21 cellular contexts compared by ENCODE assay signal in the genomic region with DNA sequence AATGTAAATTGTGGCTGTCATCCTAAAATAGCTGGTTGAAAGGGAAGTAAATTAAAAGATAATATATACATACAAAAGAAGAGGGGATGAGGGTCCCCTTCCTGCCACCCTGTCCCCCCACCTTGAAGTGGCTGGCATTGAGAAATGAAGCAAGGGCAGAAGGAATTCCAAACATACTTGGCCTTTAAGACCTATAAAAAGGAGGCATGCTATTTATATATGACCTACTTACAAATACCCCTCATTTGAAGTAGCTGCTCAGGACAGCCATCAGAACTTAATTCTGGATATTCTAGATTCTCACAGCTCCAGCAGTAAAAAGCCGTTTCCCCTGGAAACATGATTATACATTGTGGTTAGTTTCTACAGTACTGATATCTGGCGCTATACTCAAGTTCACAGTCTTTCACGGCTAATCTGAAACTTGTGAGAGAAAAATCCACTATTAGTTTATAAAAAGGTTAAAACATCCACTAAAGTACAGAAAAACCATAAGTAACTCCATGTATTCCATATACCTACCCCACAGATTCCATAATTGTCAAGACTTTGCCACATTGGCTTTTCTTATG.
"Had no signal": no experiment of that assay in that cellular context is flagged by ENCODE, and none has a peak within 500 bp of the region (broad histone marks: within the 10 kb centered on the region; RNA-seq: fewer than 3 reads in every experiment).

No MANE protein-coding gene starts in this region.

- DNase-seq: activated CD4-positive, alpha-beta T cell treated with anti-CD3 and anti-CD28 coated beads for 1 hour; activated CD4-positive, alpha-beta T cell treated with anti-CD3 and anti-CD28 coated beads, Interleukin-2, amount 50 U/mL, for 48 hours; activated CD8-positive, alpha-beta memory T cell treated with anti-CD3 and anti-CD28 coated beads, Interleukin-2, amount 10 ng/mL, durations not matched to agents 7 days and 5 days; activated naive CD4-positive, alpha-beta T cell treated with anti-CD3 and anti-CD28 coated beads for 36 hours; activated naive CD8-positive, alpha-beta T cell treated with anti-CD3 and anti-CD28 coated beads, Interleukin-2, amount 50 U/mL, for 24 hours; activated T-cell treated with anti-CD3 and anti-CD28 coated beads, Interleukin-2, amount 50 U/mL, for 1 hour; central memory CD4-positive, alpha-beta T cell; foreskin fibroblast; hippocampal formation; occipital lobe; stimulated activated CD4-positive, alpha-beta T cell treated with anti-CD3 and anti-CD28 coated beads, Interleukin-2, amount 100 ng/mL, for 48 hours; SW 1271; tibial artery had no signal

- H3K36me3 ChIP-seq: ascending aorta, esophagus muscularis mucosa, tibial artery had no signal

- H3K9me3 ChIP-seq: ascending aorta, esophagus muscularis mucosa, tibial artery had no signal

- ATAC-seq: activated CD8-positive, alpha-beta memory T cell treated with anti-CD3 and anti-CD28 coated beads, Interleukin-2, amount 10 ng/mL, durations not matched to agents 7 days and 5 days; activated naive CD8-positive, alpha-beta T cell treated with anti-CD3 and anti-CD28 coated beads, Interleukin-2, amount 50 U/mL, for 24 hours; natural killer cell treated with Interleukin-12 subunit alpha and Interleukin-12 subunit beta and Interleukin-15 and Interleukin-18, amount 100 ng/mL, for 72 hours; stimulated activated memory B cell treated with anti-CD40 and anti-IgM and Interleukin-4, amounts not matched to agents 10 μg/mL and 1 μg/mL and 100 μg/mL, for 72 hours had no signal

- H3K9me3 Mint-ChIP-seq: activated naive CD4-positive, alpha-beta T cell treated with anti-CD3 and anti-CD28 coated beads for 36 hours; natural killer cell treated with Interleukin-12 subunit alpha and Interleukin-12 subunit beta and Interleukin-15 and Interleukin-18, amount 100 ng/mL, for 72 hours; stimulated activated memory B cell treated with anti-CD40 and anti-IgM and Interleukin-4, amounts not matched to agents 10 μg/mL and 1 μg/mL and 100 μg/mL, for 72 hours; T-helper 2 cell treated with Interferon-gamma antibody and Interleukin-4, amounts not matched to agents 5 μg/mL and 100 μg/mL, for 36 hours had no signal

- H3K4me1 Mint-ChIP-seq: stimulated activated memory B cell treated with anti-CD40 and anti-IgM and Interleukin-4, amounts not matched to agents 10 μg/mL and 1 μg/mL and 100 μg/mL, for 72 hours had no signal

- H3K27ac ChIP-seq: ascending aorta, coronary artery, esophagus muscularis mucosa, tibial artery had no signal

- H3K27me3 ChIP-seq: ascending aorta, esophagus muscularis mucosa, tibial artery had no signal

- H3K4me3 Mint-ChIP-seq: activated CD8-positive, alpha-beta memory T cell treated with anti-CD3 and anti-CD28 coated beads, Interleukin-2, amount 10 ng/mL, durations not matched to agents 7 days and 5 days; activated naive CD4-positive, alpha-beta T cell treated with anti-CD3 and anti-CD28 coated beads for 36 hours; activated naive CD8-positive, alpha-beta T cell treated with anti-CD3 and anti-CD28 coated beads, Interleukin-2, amount 50 U/mL, for 24 hours; natural killer cell treated with Interleukin-12 subunit alpha and Interleukin-12 subunit beta and Interleukin-15 and Interleukin-18, amount 100 ng/mL, for 72 hours; stimulated activated memory B cell treated with anti-CD40 and anti-IgM and Interleukin-4, amounts not matched to agents 10 μg/mL and 1 μg/mL and 100 μg/mL, for 72 hours; T-helper 2 cell treated with Interferon-gamma antibody and Interleukin-4, amounts not matched to agents 5 μg/mL and 100 μg/mL, for 36 hours had no signal

- H3K27me3 Mint-ChIP-seq: activated naive CD8-positive, alpha-beta T cell treated with anti-CD3 and anti-CD28 coated beads, Interleukin-2, amount 50 U/mL, for 24 hours; progenitor cell of endocrine pancreas had no signal

- H3K4me3 ChIP-seq: ascending aorta, coronary artery, esophagus muscularis mucosa, tibial artery had no signal

- H3K4me1 ChIP-seq: ascending aorta, tibial artery had no signal

- H3K27ac Mint-ChIP-seq: activated CD8-positive, alpha-beta memory T cell treated with anti-CD3 and anti-CD28 coated beads, Interleukin-2, amount 10 ng/mL, durations not matched to agents 7 days and 5 days; activated naive CD4-positive, alpha-beta T cell treated with anti-CD3 and anti-CD28 coated beads for 36 hours; activated naive CD8-positive, alpha-beta T cell treated with anti-CD3 and anti-CD28 coated beads, Interleukin-2, amount 50 U/mL, for 24 hours; activated T-helper 2 cell treated with anti-CD3 and anti-CD28 coated beads, Interferon-gamma antibody, Interleukin-2, Interleukin-4, amounts not matched to agents 10 μg/mL and 5 μg/mL and 100 μg/mL, durations not matched to agents 14 hours and 24 hours and 36 hours; natural killer cell treated with Interleukin-12 subunit alpha and Interleukin-12 subunit beta and Interleukin-15 and Interleukin-18, amount 100 ng/mL, for 72 hours; progenitor cell of endocrine pancreas; stimulated activated memory B cell treated with anti-CD40 and anti-IgM and Interleukin-4, amounts not matched to agents 10 μg/mL and 1 μg/mL and 100 μg/mL, for 72 hours; T-helper 2 cell treated with Interferon-gamma antibody and Interleukin-4, amounts not matched to agents 5 μg/mL and 100 μg/mL, for 36 hours had no signal

- H3K36me3 Mint-ChIP-seq: activated CD8-positive, alpha-beta memory T cell treated with anti-CD3 and anti-CD28 coated beads, Interleukin-2, amount 10 ng/mL, durations not matched to agents 7 days and 5 days; natural killer cell treated with Interleukin-12 subunit alpha and Interleukin-12 subunit beta and Interleukin-15 and Interleukin-18, amount 100 ng/mL, for 72 hours; stimulated activated memory B cell treated with anti-CD40 and anti-IgM and Interleukin-4, amounts not matched to agents 10 μg/mL and 1 μg/mL and 100 μg/mL, for 72 hours had no signal
